ENCODE assay signal across 27 cellular contexts in genomic region chr16:77364770-77365169, GRCh38.
"Had no signal": no experiment of that assay in that cellular context is flagged by ENCODE, and none has a peak within 500 bp of the region (broad histone marks: within the 10 kb centered on the region; RNA-seq: fewer than 3 reads in every experiment).

No MANE protein-coding gene starts in this region.

- H3K4me1 Mint-ChIP-seq: stimulated activated memory B cell treated with anti-CD40 and anti-IgM and Interleukin-4, amounts not matched to agents 10 μg/mL and 1 μg/mL and 100 μg/mL, for 72 hours; stimulated activated naive B cell treated with anti-CD40 and anti-IgM and Interleukin-4, amounts not matched to agents 10 μg/mL and 1 μg/mL and 100 μg/mL, for 72 hours; stimulated activated naive CD8-positive, alpha-beta T cell treated with anti-CD3 and anti-CD28 coated beads, Interleukin-15, amount 100 ng/mL, for 72 hours had no signal

- H3K36me3 Mint-ChIP-seq: stimulated activated memory B cell treated with anti-CD40 and anti-IgM and Interleukin-4, amounts not matched to agents 10 μg/mL and 1 μg/mL and 100 μg/mL, for 72 hours; stimulated activated naive B cell treated with anti-CD40 and anti-IgM and Interleukin-4, amounts not matched to agents 10 μg/mL and 1 μg/mL and 100 μg/mL, for 72 hours had no signal

- H3K4me3 ChIP-seq: stomach, suprapubic skin, testis, thoracic aorta, thyroid gland, tibial artery, tibial nerve, transverse colon, upper lobe of left lung, upper lobe of right lung, uterus, vagina had no signal

- H3K27me3 Mint-ChIP-seq: stimulated activated memory B cell treated with anti-CD40 and anti-IgM and Interleukin-4, amounts not matched to agents 10 μg/mL and 1 μg/mL and 100 μg/mL, for 72 hours; stimulated activated naive CD8-positive, alpha-beta T cell treated with anti-CD3 and anti-CD28 coated beads, Interleukin-15, Interleukin-2, amounts not matched to agents 100 ng/mL and 50 ng/mL, for 24 hours; type B pancreatic cell had no signal

- H3K36me3 ChIP-seq: stomach, suprapubic skin, thoracic aorta, thyroid gland, tibial artery, tibial nerve, transverse colon, upper lobe of left lung, upper lobe of right lung, uterus, vagina had no signal

- H3K4me3 Mint-ChIP-seq: stimulated activated memory B cell treated with anti-CD40 and anti-IgM and Interleukin-4, amounts not matched to agents 10 μg/mL and 1 μg/mL and 100 μg/mL, for 72 hours; stimulated activated naive B cell treated with anti-CD40 and anti-IgM and Interleukin-4, amounts not matched to agents 10 μg/mL and 1 μg/mL and 100 μg/mL, for 72 hours; stimulated activated naive CD8-positive, alpha-beta T cell treated with anti-CD3 and anti-CD28 coated beads, Interleukin-15, amount 100 ng/mL, for 72 hours; stimulated activated naive CD8-positive, alpha-beta T cell treated with anti-CD3 and anti-CD28 coated beads, Interleukin-15, Interleukin-2, amounts not matched to agents 100 ng/mL and 50 ng/mL, for 24 hours; type B pancreatic cell had no signal

- H3K4me1 ChIP-seq: stomach, suprapubic skin, testis, thyroid gland, tibial artery, tibial nerve, transverse colon, upper lobe of left lung, upper lobe of right lung, uterus, vagina had no signal

- H3K27ac Mint-ChIP-seq: stimulated activated memory B cell treated with anti-CD40 and anti-IgM and Interleukin-4, amounts not matched to agents 10 μg/mL and 1 μg/mL and 100 μg/mL, for 72 hours; stimulated activated naive B cell treated with anti-CD40 and anti-IgM and Interleukin-4, amounts not matched to agents 10 μg/mL and 1 μg/mL and 100 μg/mL, for 72 hours; stimulated activated naive CD8-positive, alpha-beta T cell treated with anti-CD3 and anti-CD28 coated beads, Interleukin-15, Interleukin-2, amounts not matched to agents 100 ng/mL and 50 ng/mL, for 24 hours; type B pancreatic cell had no signal

- ATAC-seq: stimulated activated memory B cell treated with anti-CD40 and anti-IgM and Interleukin-4, amounts not matched to agents 10 μg/mL and 1 μg/mL and 100 μg/mL, for 72 hours; stimulated activated naive B cell treated with anti-CD40 and anti-IgM and Interleukin-4, amounts not matched to agents 10 μg/mL and 1 μg/mL and 100 μg/mL, for 72 hours; stimulated activated naive CD8-positive, alpha-beta T cell treated with anti-CD3 and anti-CD28 coated beads, Interleukin-15, amount 100 ng/mL, for 72 hours; stimulated activated naive CD8-positive, alpha-beta T cell treated with anti-CD3 and anti-CD28 coated beads, Interleukin-15, Interleukin-2, amounts not matched to agents 100 U/mL and 50 U/mL, for 24 hours; upper lobe of right lung had no signal

- H3K27ac ChIP-seq: stomach, suprapubic skin, testis, thoracic aorta, thyroid gland, tibial artery, tibial nerve, transverse colon, upper lobe of left lung, upper lobe of right lung, uterus, vagina had no signal

- H3K9me3 Mint-ChIP-seq: stimulated activated memory B cell treated with anti-CD40 and anti-IgM and Interleukin-4, amounts not matched to agents 10 μg/mL and 1 μg/mL and 100 μg/mL, for 72 hours; stimulated activated naive CD8-positive, alpha-beta T cell treated with anti-CD3 and anti-CD28 coated beads, Interleukin-15, amount 100 ng/mL, for 72 hours; stimulated activated naive CD8-positive, alpha-beta T cell treated with anti-CD3 and anti-CD28 coated beads, Interleukin-15, Interleukin-2, amounts not matched to agents 100 ng/mL and 50 ng/mL, for 24 hours; type B pancreatic cell had no signal

- H3K9me3 ChIP-seq: stomach, suprapubic skin, testis, thoracic aorta, thyroid gland, tibial artery, tibial nerve, transverse colon, upper lobe of left lung, upper lobe of right lung, uterus, vagina had no signal

- H3K27me3 ChIP-seq: suprapubic skin, testis, thyroid gland, tibial artery, tibial nerve, transverse colon, upper lobe of left lung, upper lobe of right lung, uterus, vagina had no signal

- DNase-seq: stimulated activated CD4-positive, alpha-beta T cell treated with anti-CD3 and anti-CD28 coated beads, Interleukin-2, amount 100 ng/mL, for 24 hours; stimulated activated CD4-positive, alpha-beta T cell treated with anti-CD3 and anti-CD28 coated beads, Interleukin-2, amount 100 ng/mL, for 48 hours; stimulated activated CD4-positive, alpha-beta T cell treated with anti-CD3 and anti-CD28 coated beads, Interleukin-4, amount 100 ng/mL, for 24 hours; stimulated activated CD4-positive, alpha-beta T cell treated with anti-CD3 and anti-CD28 coated beads, Interleukin-4, amount 100 ng/mL, for 4 hours; stimulated activated CD8-positive, alpha-beta memory T cell treated with anti-CD3 and anti-CD28 coated beads, Interleukin-4, amount 100 ng/mL, for 48 hours; stimulated activated naive B cell treated with anti-CD40 and anti-IgM and Interleukin-4, amounts not matched to agents 10 μg/mL and 1 μg/mL and 100 μg/mL, for 72 hours; stimulated activated naive CD4-positive, alpha-beta T cell; stimulated activated naive CD4-positive, alpha-beta T cell treated with Interleukin-2 at 50 U/mL for 16 hours; stimulated activated naive CD8-positive, alpha-beta T cell treated with anti-CD3 and anti-CD28 coated beads, Interleukin-15, amount 100 ng/mL, for 72 hours; stimulated activated naive CD8-positive, alpha-beta T cell treated with anti-CD3 and anti-CD28 coated beads, Interleukin-15, Interleukin-2, amounts not matched to agents 100 U/mL and 50 U/mL, for 24 hours; stomach; substantia nigra; testis; thyroid gland; tibial artery; transverse colon; trophoblast cell; upper lobe of left lung; upper lobe of right lung; uterus had no signal
